Comparison of ENCODE assay signal across 1 cellular context in genomic region chr15:41024141-41024540, GRCh38.
TF ChIP-seq lines count a peak whose summit lies in the region.

No MANE protein-coding gene starts in this region.

TF ChIP-seq in IMR-90, 13 proteins besides CTCF, POLR2A, EP300 and RAD21 (continued from another document):
- no peak for TF ChIP-seq ELK1 (IDR thresholded peaks at IDR 0.05; ENCODE audit: borderline replicate concordance, low read depth, low read length)
- no peak for TF ChIP-seq RFX5 (IDR thresholded peaks at IDR 0.05; ENCODE audit: low read depth, low read length)
- TF ChIP-seq SMC3 (IDR thresholded peaks at IDR 0.05; ENCODE audit: low read depth, low read length): no peak
